ENCODE assay signal across 1 cellular context in the genomic region with DNA sequence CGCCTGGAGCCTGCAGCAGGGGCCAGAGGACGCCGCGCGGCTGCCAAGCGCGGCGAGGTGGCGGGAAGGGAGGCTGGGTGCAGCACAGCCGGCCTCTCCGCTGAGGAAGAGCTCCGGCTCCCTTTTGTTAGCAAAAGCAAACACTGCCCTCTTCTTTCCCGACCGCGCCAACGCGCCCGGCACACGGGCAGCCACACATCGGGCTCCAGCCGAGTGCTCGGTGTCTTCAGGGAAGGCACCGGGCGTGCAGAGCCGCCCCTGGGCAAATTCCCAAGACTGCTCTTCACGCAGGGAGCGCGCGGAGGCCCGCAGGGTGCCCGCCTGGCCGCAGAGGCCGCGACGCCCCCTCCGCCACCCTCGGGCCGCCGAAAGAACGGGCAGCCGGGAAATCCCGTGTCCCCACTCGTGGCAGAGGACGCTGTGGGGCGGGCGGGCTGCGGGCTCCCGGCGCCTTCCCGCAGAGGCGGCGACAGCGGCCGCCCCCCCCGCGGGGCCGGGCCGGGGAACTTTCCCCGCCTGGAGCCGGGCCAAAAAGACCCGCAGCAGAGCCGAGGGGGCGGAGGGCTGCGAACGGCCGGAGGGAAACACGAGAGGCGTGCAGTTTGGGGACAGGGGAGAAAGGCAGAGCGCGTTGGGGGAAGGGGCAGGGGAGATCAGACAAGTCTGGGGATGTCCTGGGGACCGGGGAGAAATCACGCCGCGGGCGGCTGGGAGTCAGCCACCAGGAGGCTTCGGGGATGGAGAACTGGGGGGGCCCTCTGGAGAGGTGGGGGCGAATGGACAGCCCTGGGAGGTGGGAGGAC.
A peak's percentile ranks its signal among the peaks of the same experiment; 100 is the strongest.
TF ChIP-seq lines count a peak whose summit lies in the region.

No MANE protein-coding gene starts in this region.

TF ChIP-seq in HepG2, 621 proteins besides CTCF, POLR2A, EP300 and RAD21 (continued from another document):
- TF ChIP-seq, protein P1, sequence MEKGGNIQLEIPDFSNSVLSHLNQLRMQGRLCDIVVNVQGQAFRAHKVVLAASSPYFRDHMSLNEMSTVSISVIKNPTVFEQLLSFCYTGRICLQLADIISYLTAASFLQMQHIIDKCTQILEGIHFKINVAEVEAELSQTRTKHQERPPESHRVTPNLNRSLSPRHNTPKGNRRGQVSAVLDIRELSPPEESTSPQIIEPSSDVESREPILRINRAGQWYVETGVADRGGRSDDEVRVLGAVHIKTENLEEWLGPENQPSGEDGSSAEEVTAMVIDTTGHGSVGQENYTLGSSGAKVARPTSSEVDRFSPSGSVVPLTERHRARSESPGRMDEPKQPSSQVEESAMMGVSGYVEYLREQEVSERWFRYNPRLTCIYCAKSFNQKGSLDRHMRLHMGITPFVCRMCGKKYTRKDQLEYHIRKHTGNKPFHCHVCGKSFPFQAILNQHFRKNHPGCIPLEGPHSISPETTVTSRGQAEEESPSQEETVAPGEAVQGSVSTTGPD (CRISPR knock-in tag; IDR thresholded peaks at IDR 0.05), result no peak
- TF ChIP-seq TARDBP (CRISPR knock-in tag; IDR thresholded peaks at IDR 0.05) (no peak), NCOA2 (CRISPR knock-in tag; IDR thresholded peaks at IDR 0.05) (no peak), SIN3A (IDR thresholded peaks at IDR 0.05; ENCODE audit: borderline replicate concordance, low read depth, low read length) (peak; percentile 23; the same call in 1 of the 2 replicates), CENPT (CRISPR knock-in tag; IDR thresholded peaks at IDR 0.05; ENCODE audit: low read depth) (no peak), BCL6 (CRISPR knock-in tag; IDR thresholded peaks at IDR 0.05) (no peak), ZMAT3 (CRISPR knock-in tag; conservative IDR thresholded peaks at IDR 0.05) (no peak), TEAD3 (CRISPR knock-in tag; optimal IDR thresholded peaks at IDR 0.05; ENCODE audit: borderline replicate concordance) (no peak), ZFP90 (CRISPR knock-in tag; IDR thresholded peaks at IDR 0.05; ENCODE audit: borderline replicate concordance) (no peak), MAZ (IDR thresholded peaks at IDR 0.05; ENCODE audit: borderline replicate concordance, low read depth, low read length) (no peak), MAZ (CRISPR knock-in tag; IDR thresholded peaks at IDR 0.05; ENCODE audit: low read depth) (no peak), NFYC (CRISPR knock-in tag; IDR thresholded peaks at IDR 0.05) (no peak), SALL1 (CRISPR knock-in tag; IDR thresholded peaks at IDR 0.05) (peak; percentile 62), ARNT2 (CRISPR knock-in tag; IDR thresholded peaks at IDR 0.05; ENCODE audit: low read depth) (no peak), CHCHD3 (CRISPR knock-in tag; IDR thresholded peaks at IDR 0.05) (no peak), KDM3A (CRISPR knock-in tag; IDR thresholded peaks at IDR 0.05; ENCODE audit: low read depth) (no peak), CBX2 (IDR thresholded peaks at IDR 0.05; ENCODE audit: low read depth, low read length) (no peak), CBX2 (CRISPR knock-in tag; IDR thresholded peaks at IDR 0.05; ENCODE audit: low read depth) (no peak)
- TF ChIP-seq, protein P2, sequence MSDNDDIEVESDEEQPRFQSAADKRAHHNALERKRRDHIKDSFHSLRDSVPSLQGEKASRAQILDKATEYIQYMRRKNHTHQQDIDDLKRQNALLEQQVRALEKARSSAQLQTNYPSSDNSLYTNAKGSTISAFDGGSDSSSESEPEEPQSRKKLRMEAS (IDR thresholded peaks at IDR 0.05), result no peak
- TF ChIP-seq, protein P3, sequence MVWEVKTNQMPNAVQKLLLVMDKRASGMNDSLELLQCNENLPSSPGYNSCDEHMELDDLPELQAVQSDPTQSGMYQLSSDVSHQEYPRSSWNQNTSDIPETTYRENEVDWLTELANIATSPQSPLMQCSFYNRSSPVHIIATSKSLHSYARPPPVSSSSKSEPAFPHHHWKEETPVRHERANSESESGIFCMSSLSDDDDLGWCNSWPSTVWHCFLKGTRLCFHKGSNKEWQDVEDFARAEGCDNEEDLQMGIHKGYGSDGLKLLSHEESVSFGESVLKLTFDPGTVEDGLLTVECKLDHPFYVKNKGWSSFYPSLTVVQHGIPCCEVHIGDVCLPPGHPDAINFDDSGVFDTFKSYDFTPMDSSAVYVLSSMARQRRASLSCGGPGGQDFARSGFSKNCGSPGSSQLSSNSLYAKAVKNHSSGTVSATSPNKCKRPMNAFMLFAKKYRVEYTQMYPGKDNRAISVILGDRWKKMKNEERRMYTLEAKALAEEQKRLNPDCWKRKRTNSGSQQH (CRISPR knock-in tag; IDR thresholded peaks at IDR 0.05; ENCODE audit: low read depth), result no peak
- TF ChIP-seq, protein P4, sequence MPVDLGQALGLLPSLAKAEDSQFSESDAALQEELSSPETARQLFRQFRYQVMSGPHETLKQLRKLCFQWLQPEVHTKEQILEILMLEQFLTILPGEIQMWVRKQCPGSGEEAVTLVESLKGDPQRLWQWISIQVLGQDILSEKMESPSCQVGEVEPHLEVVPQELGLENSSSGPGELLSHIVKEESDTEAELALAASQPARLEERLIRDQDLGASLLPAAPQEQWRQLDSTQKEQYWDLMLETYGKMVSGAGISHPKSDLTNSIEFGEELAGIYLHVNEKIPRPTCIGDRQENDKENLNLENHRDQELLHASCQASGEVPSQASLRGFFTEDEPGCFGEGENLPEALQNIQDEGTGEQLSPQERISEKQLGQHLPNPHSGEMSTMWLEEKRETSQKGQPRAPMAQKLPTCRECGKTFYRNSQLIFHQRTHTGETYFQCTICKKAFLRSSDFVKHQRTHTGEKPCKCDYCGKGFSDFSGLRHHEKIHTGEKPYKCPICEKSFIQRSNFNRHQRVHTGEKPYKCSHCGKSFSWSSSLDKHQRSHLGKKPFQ (CRISPR knock-in tag; IDR thresholded peaks at IDR 0.05; ENCODE audit: insufficient replicate concordance), result no peak
